ENCODE assay signal across 20 cellular contexts in genomic region chr5:54526604-54527359, GRCh38. TPM values are rescaled to one million over a fixed set of nuclear protein-coding genes. Genes with fewer than 3 reads are reported as not detected.
DNase-seq lines count a peak whose midpoint lies in the region; ATAC-seq and TF ChIP-seq lines count a peak whose summit lies in the region.
"Had no signal": no experiment of that assay in that cellular context is flagged by ENCODE, and none has a peak within 500 bp of the region (broad histone marks: within the 10 kb centered on the region; RNA-seq: fewer than 3 reads in every experiment).

No MANE protein-coding gene starts in this region.

- no peak overlapping the region for H3K4me2 ChIP-seq in trophoblast cell (ENCODE audit: low read length)

- no peak for TF ChIP-seq CTCF in ascending aorta (IDR thresholded peaks at IDR 0.05)

- no peak overlapping the region for H3K23ac ChIP-seq in trophoblast cell (ENCODE audit: low read length)

- no CpG with 5 or more reads among the region's 8 CpGs for whole genome bisulfite sequencing in trophoblast cell (ENCODE audit: extremely low coverage, insufficient coverage, insufficient read length)
- WGBS in aorta, 2 donors, result 30 to 33% methylated on average over 8 of the region's 8 CpGs

- H3K27me3 ChIP-seq in ascending aorta (no peaks in the 10 kb centered on the region), trophoblast cell (ENCODE audit: insufficient read depth, low read length) (no peaks in the 10 kb centered on the region), aorta (ENCODE audit: control insufficient read depth in 1 of 2, insufficient read depth in 2 of 2, low read length in 1 of 2) (no peaks in the 10 kb centered on the region)

- no peak overlapping the region for H3K18ac ChIP-seq in trophoblast cell (ENCODE audit: low read length)

- peaks cover 11 to 62% of the 10 kb centered on the region in 2 donors for H3K4me1 ChIP-seq in ascending aorta
- peaks cover 6 to 13% of the 10 kb centered on the region in 2 experiments for H3K4me1 ChIP-seq in trophoblast cell (ENCODE audit: control insufficient read depth in 1 of 2, insufficient read depth in 2 of 2, low read length in 2 of 2)
- H3K4me1 ChIP-seq in aorta (ENCODE audit: control insufficient read depth in 1 of 2, insufficient read depth in 2 of 2, low read length in 2 of 2), result peaks cover 5 to 10% of the 10 kb centered on the region in 2 donors

- H3K14ac ChIP-seq in trophoblast cell (ENCODE audit: low read length), result no peak overlapping the region

- H2AK5ac ChIP-seq in trophoblast cell (ENCODE audit: low read length), result no peak overlapping the region

- no peak overlapping the region for H2AFZ ChIP-seq in trophoblast cell (ENCODE audit: insufficient read depth, low read length, poor library complexity)
- H2AFZ ChIP-seq: GM23248 had no signal

- H2BK12ac ChIP-seq in trophoblast cell (ENCODE audit: low read length), result no peak overlapping the region

- no peaks in the 10 kb centered on the region for H3K79me1 ChIP-seq in trophoblast cell (ENCODE audit: low read length)

- H4K8ac ChIP-seq in trophoblast cell (ENCODE audit: low read depth, low read length), result no peak overlapping the region

- H3K36me3 ChIP-seq in ascending aorta (peaks cover 0 to 4% of the 10 kb centered on the region in 2 donors), trophoblast cell (ENCODE audit: control insufficient read depth in 1 of 2, insufficient read depth in 2 of 2, low read length in 2 of 2) (peaks cover 2 to 4% of the 10 kb centered on the region in 2 experiments), aorta (ENCODE audit: control insufficient read depth in 1 of 2, insufficient read depth in 2 of 2, low read length in 1 of 2) (no peaks in the 10 kb centered on the region)

- H3K9me3 ChIP-seq in ascending aorta (no peaks in the 10 kb centered on the region), trophoblast cell (ENCODE audit: insufficient read depth, low read depth, low read length) (no peaks in the 10 kb centered on the region), aorta (ENCODE audit: control insufficient read depth, low read length) (no peaks in the 10 kb centered on the region)

- peak overlapping the region; percentile 93 to 96 for H3K4me3 ChIP-seq in ascending aorta
- H3K4me3 ChIP-seq in trophoblast cell (ENCODE audit: low read depth, low read length), result no peak overlapping the region
- H3K4me3 ChIP-seq in aorta (ENCODE audit: low read length in 2 of 2), result no peak overlapping the region
- H3K4me3 ChIP-seq: GM23248 had no signal

- no peak overlapping the region for H2BK120ac ChIP-seq in trophoblast cell (ENCODE audit: insufficient read depth, low read length, poor library complexity)

- H3K27ac ChIP-seq in ascending aorta (peak overlapping the region; percentile 95 to 97), trophoblast cell (ENCODE audit: low read depth, low read length) (no peak overlapping the region), aorta (ENCODE audit: low read depth in 1 of 2, low read length in 2 of 2) (peak overlapping the region; percentile 39 to 66)
- H3K27ac ChIP-seq: GM23248 had no signal

- no peak overlapping the region for H4K12ac ChIP-seq in trophoblast cell (ENCODE audit: low read depth, low read length)

- H3K9ac ChIP-seq in trophoblast cell (ENCODE audit: low read length), result no peak overlapping the region
- H3K9ac ChIP-seq: GM23248 had no signal

- H4K91ac ChIP-seq in trophoblast cell (ENCODE audit: low read depth, low read length), result no peak overlapping the region

- H3K79me2 ChIP-seq in trophoblast cell (ENCODE audit: control insufficient read depth, insufficient read depth, low read length, poor library complexity), result peaks cover 11% of the 10 kb centered on the region

- intact Hi-C loops in Right ventricle myocardium inferior (cut with DNase I), result no loop called here
- intact Hi-C loops in left cardiac atrium (cut with DNase I), result no loop called here
- intact Hi-C loops in ascending aorta (cut with DNase I), result no loop called here
- intact Hi-C loops in aorta (cut with DNase I), result loop anchor here in 1 of 2 donors (5.0 kb wide), 1 partner anchor 106 kb away; no protein-coding TSS in a partner anchor

- ATAC-seq in Right ventricle myocardium inferior (peak; percentile 5), left cardiac atrium (no peak), aorta (ENCODE audit: low FRiP score) (no peak), HG03039 (IDR thresholded peaks at IDR 0.05; ENCODE audit: unreplicated experiment) (no peak), HG03135 (IDR thresholded peaks at IDR 0.05; ENCODE audit: unreplicated experiment) (no peak)
- ATAC-seq: Panc1 had no signal

- peak overlapping the region; percentile 20 for H3K4ac ChIP-seq in trophoblast cell (ENCODE audit: low read depth, low read length)

- H2BK5ac ChIP-seq in trophoblast cell (ENCODE audit: low read depth, low read length, poor library complexity), result no peak overlapping the region

- DNase-seq in Right ventricle myocardium inferior (ENCODE audit: missing footprints), result no peak
- DNase-seq in left cardiac atrium, result no peak
- no peak for DNase-seq in ascending aorta (ENCODE audit: low spot score in 2 of 2)
- peak in 1 of 2 donors; percentile 34 for DNase-seq in trophoblast cell
- DNase-seq in aorta, result no peak
- DNase-seq in mesenteric fat pad (ENCODE audit: low spot score), result no peak
- DNase-seq: C1 segment of cervical spinal cord, GF-D8, GM23248, HCEC 1CT, KBM-7, NCI-H1048, NCI-H1436 treated with DMSO at 0.1 percent for 48 hours, NCI-H2029 treated with DMSO at 0.1 percent for 48 hours, NCI-H510A, NCI-H774, SHP77 had no signal

RNA-seq across cellular contexts. Expression of gene SNX18, which starts 9.2 kb away (rescaled TPM):
- total RNA-seq in Right ventricle myocardium inferior (25.2 TPM), left cardiac atrium (10 to 100 TPM; 15.1 to 15.4 TPM), ascending aorta (200 TPM), aorta (100 to 1,000 TPM in 1 of 2 donors, 10 to 100 TPM in 1; 84.4 to 110 TPM), mesenteric fat pad (35.3 TPM)
- 13.2 and 13.6 TPM in 2 replicates for polyA plus RNA-seq in trophoblast cell (2013)
- polyA plus RNA-seq in aorta, result 10 to 100 TPM; 31.6 to 37.3 TPM

Comparison
In these comparisons a context has a peak if more than half of its experiments do, and no peak if none do; other contexts are left out.
1. H3K4me3 ChIP-seq: peak in ascending aorta (2 of 2); none in trophoblast cell (single experiment) and aorta (0 of 2).